ENCODE assay signal across 8 cellular contexts in genomic region chr3:48694610-48695051, GRCh38. TPM values are rescaled to one million over a fixed set of nuclear protein-coding genes. Genes with fewer than 3 reads are reported as not detected.
DNase-seq lines count a peak whose midpoint lies in the region; TF ChIP-seq lines count a peak whose summit lies in the region.

No MANE protein-coding gene starts in this region.

- no peaks in the 10 kb centered on the region for H3K27me3 Mint-ChIP-seq in activated naive CD4-positive, alpha-beta T cell treated with anti-CD3 and anti-CD28 coated beads, Interleukin-2, amount 50 U/mL, for 24 hours
- no peaks in the 10 kb centered on the region for H3K27me3 Mint-ChIP-seq in activated naive CD4-positive, alpha-beta T cell treated with anti-CD3 and anti-CD28 coated beads, Interleukin-2, amount 10 ng/mL, durations not matched to agents 7 days and 5 days
- H3K27me3 Mint-ChIP-seq in mesothelial cell of epicardium (ENCODE audit: low read depth) = no peaks in the 10 kb centered on the region
- no peaks in the 10 kb centered on the region for H3K27me3 Mint-ChIP-seq in T-helper 2 cell treated with Interferon-gamma antibody and Interleukin-4, amounts not matched to agents 5 μg/mL and 100 μg/mL, for 36 hours (ENCODE audit: low read depth)

- no peak for DNase-seq in activated naive CD4-positive, alpha-beta T cell treated with anti-CD3 and anti-CD28 coated beads, Interleukin-2, amount 10 ng/mL, durations not matched to agents 7 days and 5 days
- DNase-seq in mesothelial cell of epicardium (ENCODE audit: low spot score in 2 of 2, unreplicated experiment in 2 of 2) (no peak), GM19238 (ENCODE audit: insufficient read length, low spot score) (no peak), NCI-H510A (lab: John Stamatoyannopoulos, UW) (no peak)
- DNase-seq in T-helper 2 cell treated with Interferon-gamma antibody and Interleukin-4, amounts not matched to agents 5 μg/mL and 100 μg/mL, for 36 hours (ENCODE audit: low spot score) = no peak

- no peaks in the 10 kb centered on the region for H3K9me3 Mint-ChIP-seq in activated naive CD4-positive, alpha-beta T cell treated with anti-CD3 and anti-CD28 coated beads, Interleukin-2, amount 50 U/mL, for 24 hours
- no peaks in the 10 kb centered on the region for H3K9me3 Mint-ChIP-seq in activated naive CD4-positive, alpha-beta T cell treated with anti-CD3 and anti-CD28 coated beads, Interleukin-2, amount 10 ng/mL, durations not matched to agents 7 days and 5 days
- no peaks in the 10 kb centered on the region for H3K9me3 Mint-ChIP-seq in mesothelial cell of epicardium
- no peaks in the 10 kb centered on the region for H3K9me3 Mint-ChIP-seq in T-helper 2 cell treated with Interferon-gamma antibody and Interleukin-4, amounts not matched to agents 5 μg/mL and 100 μg/mL, for 36 hours

- WGBS in ectodermal cell, 2 experiments = 72 to 79% methylated on average over 6 of the region's 6 CpGs
- WGBS in urinary bladder = 29% methylated on average over 6 of the region's 6 CpGs

- H3K4me3 Mint-ChIP-seq in activated naive CD4-positive, alpha-beta T cell treated with anti-CD3 and anti-CD28 coated beads, Interleukin-2, amount 50 U/mL, for 24 hours = no peak overlapping the region
- no peak overlapping the region for H3K4me3 Mint-ChIP-seq in activated naive CD4-positive, alpha-beta T cell treated with anti-CD3 and anti-CD28 coated beads, Interleukin-2, amount 10 ng/mL, durations not matched to agents 7 days and 5 days
- peak overlapping the region; percentile 12 for H3K4me3 Mint-ChIP-seq in mesothelial cell of epicardium
- H3K4me3 Mint-ChIP-seq in T-helper 2 cell treated with Interferon-gamma antibody and Interleukin-4, amounts not matched to agents 5 μg/mL and 100 μg/mL, for 36 hours = no peak overlapping the region

- peak overlapping the region; percentile 77 for H3K27ac Mint-ChIP-seq in activated naive CD4-positive, alpha-beta T cell treated with anti-CD3 and anti-CD28 coated beads, Interleukin-2, amount 50 U/mL, for 24 hours
- no peak overlapping the region for H3K27ac Mint-ChIP-seq in activated naive CD4-positive, alpha-beta T cell treated with anti-CD3 and anti-CD28 coated beads, Interleukin-2, amount 10 ng/mL, durations not matched to agents 7 days and 5 days
- peak overlapping the region; percentile 94 for H3K27ac Mint-ChIP-seq in mesothelial cell of epicardium
- H3K27ac Mint-ChIP-seq in T-helper 2 cell treated with Interferon-gamma antibody and Interleukin-4, amounts not matched to agents 5 μg/mL and 100 μg/mL, for 36 hours = no peak overlapping the region

- no peaks in the 10 kb centered on the region for H3K9me3 ChIP-seq in ectodermal cell (ENCODE audit: control insufficient read depth, low read length)

- no peaks in the 10 kb centered on the region for H3K27me3 ChIP-seq in ectodermal cell (ENCODE audit: control insufficient read depth, insufficient read depth, low read length, poor library complexity, severe bottlenecking)

- H3K4me3 ChIP-seq in ectodermal cell (ENCODE audit: insufficient read depth, low read depth, low read length) (no peak overlapping the region), urinary bladder (ENCODE audit: low read depth, low read length) (peak overlapping the region; percentile 45)

- no peak for TF ChIP-seq CTCF in mesothelial cell of epicardium (IDR thresholded peaks at IDR 0.05; ENCODE audit: unreplicated experiment)

- CTCF ChIA-PET in activated naive CD4-positive, alpha-beta T cell treated with anti-CD3 and anti-CD28 coated beads, Interleukin-2, amount 10 ng/mL, durations not matched to agents 7 days and 5 days (lab: Charles Lee) = no interaction called here

- H3K4me1 ChIP-seq in ectodermal cell (ENCODE audit: control insufficient read depth, insufficient read depth, low read length) = peaks cover 11% of the 10 kb centered on the region
- H3K4me1 ChIP-seq in urinary bladder (ENCODE audit: insufficient read depth) = peaks cover 1% of the 10 kb centered on the region

- peaks cover 19% of the 10 kb centered on the region for H3K4me1 Mint-ChIP-seq in activated naive CD4-positive, alpha-beta T cell treated with anti-CD3 and anti-CD28 coated beads, Interleukin-2, amount 50 U/mL, for 24 hours
- H3K4me1 Mint-ChIP-seq in activated naive CD4-positive, alpha-beta T cell treated with anti-CD3 and anti-CD28 coated beads, Interleukin-2, amount 10 ng/mL, durations not matched to agents 7 days and 5 days = peaks cover 6% of the 10 kb centered on the region
- H3K4me1 Mint-ChIP-seq in mesothelial cell of epicardium = peaks cover 25% of the 10 kb centered on the region
- H3K4me1 Mint-ChIP-seq in T-helper 2 cell treated with Interferon-gamma antibody and Interleukin-4, amounts not matched to agents 5 μg/mL and 100 μg/mL, for 36 hours (ENCODE audit: low read depth) = peaks cover 4% of the 10 kb centered on the region

- peaks cover 44% of the 10 kb centered on the region for H3K36me3 ChIP-seq in ectodermal cell (ENCODE audit: control insufficient read depth, insufficient read depth, low read length)
- H3K36me3 ChIP-seq in urinary bladder (ENCODE audit: insufficient read depth) = peaks cover 4% of the 10 kb centered on the region

- peak overlapping the region; percentile 92 for H3K27ac ChIP-seq in ectodermal cell (ENCODE audit: insufficient read depth, low read depth, low read length, poor library complexity, severe bottlenecking)
- peak overlapping the region; percentile 76 for H3K27ac ChIP-seq in urinary bladder (ENCODE audit: low read depth)

- H3K36me3 Mint-ChIP-seq in activated naive CD4-positive, alpha-beta T cell treated with anti-CD3 and anti-CD28 coated beads, Interleukin-2, amount 50 U/mL, for 24 hours = peaks cover 14% of the 10 kb centered on the region
- peaks cover 33% of the 10 kb centered on the region for H3K36me3 Mint-ChIP-seq in activated naive CD4-positive, alpha-beta T cell treated with anti-CD3 and anti-CD28 coated beads, Interleukin-2, amount 10 ng/mL, durations not matched to agents 7 days and 5 days
- H3K36me3 Mint-ChIP-seq in mesothelial cell of epicardium = peaks cover 37% of the 10 kb centered on the region
- H3K36me3 Mint-ChIP-seq in T-helper 2 cell treated with Interferon-gamma antibody and Interleukin-4, amounts not matched to agents 5 μg/mL and 100 μg/mL, for 36 hours (ENCODE audit: low read depth) = peaks cover 49% of the 10 kb centered on the region

RNA-seq across cellular contexts. Expression of gene NCKIPSD, which starts 8.9 kb away (rescaled TPM):
- polyA plus RNA-seq in ectodermal cell (2013, experiment 1 of 4) = 39.5 TPM
- 37.0 TPM for polyA plus RNA-seq in ectodermal cell (2013, experiment 2 of 4)
- polyA plus RNA-seq in ectodermal cell (2013, experiment 3 of 4) = 38.5 TPM
- polyA plus RNA-seq in ectodermal cell (2013, experiment 4 of 4) = 36.1 TPM
- total RNA-seq in mesothelial cell of epicardium = 30.7 to 33.5 TPM (median 31.9 TPM) in 3 replicates
- 8.6 TPM for total RNA-seq in urinary bladder
- 18.1 TPM for polyA plus RNA-seq in urinary bladder

RNA-seq across cellular contexts. Expression of gene IP6K2, which starts 22.4 kb away (rescaled TPM):
- 192 TPM for polyA plus RNA-seq in ectodermal cell (2013, experiment 1 of 4)
- polyA plus RNA-seq in ectodermal cell (2013, experiment 2 of 4) = 190 TPM
- polyA plus RNA-seq in ectodermal cell (2013, experiment 3 of 4) = 178 TPM
- polyA plus RNA-seq in ectodermal cell (2013, experiment 4 of 4) = 214 TPM
- total RNA-seq in mesothelial cell of epicardium = 207 to 212 TPM (median 209 TPM) in 3 replicates
- total RNA-seq in urinary bladder = 75.7 TPM
- 83.2 TPM for polyA plus RNA-seq in urinary bladder

RNA-seq across cellular contexts. Expression of gene CELSR3, which starts 31.9 kb away (rescaled TPM):
- 26.0 TPM for polyA plus RNA-seq in ectodermal cell (2013, experiment 1 of 4)
- polyA plus RNA-seq in ectodermal cell (2013, experiment 2 of 4) = 29.7 TPM
- 18.8 TPM for polyA plus RNA-seq in ectodermal cell (2013, experiment 3 of 4)
- polyA plus RNA-seq in ectodermal cell (2013, experiment 4 of 4) = 24.8 TPM
- total RNA-seq in mesothelial cell of epicardium (5.0 to 5.6 TPM (median 5.2 TPM) in 3 replicates), urinary bladder (0.79 TPM)
- 0.48 TPM for polyA plus RNA-seq in urinary bladder

RNA-seq across cellular contexts. Expression of gene SLC26A6, which starts 59.4 kb away (rescaled TPM):
- 53.9 TPM for polyA plus RNA-seq in ectodermal cell (2013, experiment 1 of 4)
- 53.0 TPM for polyA plus RNA-seq in ectodermal cell (2013, experiment 2 of 4)
- 44.9 TPM for polyA plus RNA-seq in ectodermal cell (2013, experiment 3 of 4)
- polyA plus RNA-seq in ectodermal cell (2013, experiment 4 of 4) = 51.1 TPM
- 18.0 to 22.7 TPM (median 21.6 TPM) in 3 replicates for total RNA-seq in mesothelial cell of epicardium
- 8.0 TPM for total RNA-seq in urinary bladder
- 12.9 TPM for polyA plus RNA-seq in urinary bladder

Comparison
In these comparisons a context has a peak if more than half of its experiments do, and no peak if none do; other contexts are left out.
1. H3K27ac Mint-ChIP-seq: peak in activated naive CD4-positive, alpha-beta T cell treated with anti-CD3 and anti-CD28 coated beads, Interleukin-2, amount 50 U/mL, for 24 hours (single experiment) and mesothelial cell of epicardium (single experiment); none in activated naive CD4-positive, alpha-beta T cell treated with anti-CD3 and anti-CD28 coated beads, Interleukin-2, amount 10 ng/mL, durations not matched to agents 7 days and 5 days (single experiment) and T-helper 2 cell treated with Interferon-gamma antibody and Interleukin-4, amounts not matched to agents 5 μg/mL and 100 μg/mL, for 36 hours (single experiment).